ENCODE assay signal across 12 cellular contexts in the genomic region with DNA sequence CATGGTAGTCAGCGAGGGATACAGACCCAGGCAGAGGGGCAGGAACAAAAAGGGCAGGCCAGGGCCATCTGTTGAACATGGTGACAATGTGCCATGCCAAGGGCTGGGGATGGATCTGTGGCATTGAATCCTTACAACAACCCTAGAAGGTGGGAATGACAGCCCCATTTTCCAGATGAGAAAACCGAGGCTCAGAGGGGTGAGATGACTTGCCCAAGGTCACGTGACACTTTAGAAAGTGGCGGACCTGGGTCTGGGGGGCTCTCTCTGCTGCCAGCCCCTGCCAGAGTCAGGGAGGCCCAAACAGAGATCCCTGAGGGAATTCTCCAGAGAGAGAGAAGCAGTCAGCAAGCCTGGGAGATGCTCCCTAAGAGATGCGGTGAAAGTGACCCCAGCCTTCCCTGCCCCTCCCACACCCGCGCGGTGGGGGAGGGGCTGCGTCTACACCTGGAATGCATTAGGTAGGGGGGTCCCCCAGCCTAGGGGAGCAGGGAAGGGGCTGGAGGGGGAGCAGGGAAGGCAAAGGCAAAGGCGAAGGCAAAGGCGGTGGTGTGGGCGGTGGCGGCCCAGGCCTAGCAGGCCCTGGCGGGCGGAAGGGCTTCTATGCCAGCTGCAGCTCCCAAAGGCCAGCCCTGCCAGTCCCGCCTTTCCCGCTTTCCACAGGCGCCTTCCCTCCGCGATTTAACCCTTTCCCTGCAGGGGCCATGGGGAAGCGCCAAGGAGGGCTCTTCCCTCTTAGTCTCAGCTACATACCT. TPM values are rescaled to one million over a fixed set of nuclear protein-coding genes. Genes with fewer than 3 reads are reported as not detected.
DNase-seq lines count a peak whose midpoint lies in the region; ATAC-seq, FAIRE-seq and TF ChIP-seq lines count a peak whose summit lies in the region.
"Had no signal": no experiment of that assay in that cellular context is flagged by ENCODE, and none has a peak within 500 bp of the region (broad histone marks: within the 10 kb centered on the region; RNA-seq: fewer than 3 reads in every experiment).

No MANE protein-coding gene starts in this region.

- peak overlapping the region; percentile 41 for H3K4me3 Mint-ChIP-seq in chondrocyte (ENCODE audit: unreplicated experiment)
- no peak overlapping the region for H3K4me3 Mint-ChIP-seq in T-helper 2 cell treated with Interferon-gamma antibody and Interleukin-4, amounts not matched to agents 5 μg/mL and 100 μg/mL, for 36 hours
- H3K4me3 Mint-ChIP-seq: activated CD4-positive, alpha-beta memory T cell treated with anti-CD3 and anti-CD28 coated beads, Interleukin-2, amount 10 ng/mL, durations not matched to agents 7 days and 5 days; CD8-positive, alpha-beta T cell had no signal

- H3K27ac Mint-ChIP-seq in chondrocyte (ENCODE audit: unreplicated experiment): peak overlapping the region; percentile 53
- H3K27ac Mint-ChIP-seq in T-helper 2 cell treated with Interferon-gamma antibody and Interleukin-4, amounts not matched to agents 5 μg/mL and 100 μg/mL, for 36 hours: no peak overlapping the region
- H3K27ac Mint-ChIP-seq: activated CD4-positive, alpha-beta memory T cell treated with anti-CD3 and anti-CD28 coated beads, Interleukin-2, amount 10 ng/mL, durations not matched to agents 7 days and 5 days; CD8-positive, alpha-beta T cell had no signal

- H3K4me2 ChIP-seq in keratinocyte (ENCODE audit: control insufficient read depth, extremely low read depth, insufficient read depth, low read depth, low read length): peak overlapping the region; percentile 25

- H3K4me3 ChIP-seq in HEK293 (ENCODE audit: low read depth, low read length): no peak overlapping the region
- H3K4me3 ChIP-seq in keratinocyte (ENCODE audit: control insufficient read depth in 2 of 3, extremely low read depth in 1 of 3, insufficient read depth in 2 of 3, low read depth in 1 of 3, low read length in 3 of 3): no peak overlapping the region
- no peak overlapping the region for H3K4me3 ChIP-seq in skeletal muscle tissue (ENCODE audit: low read length in 3 of 3)

- H3K9me3 ChIP-seq in HEK293 (ENCODE audit: control insufficient read depth, insufficient read depth, low read depth, low read length): no peaks in the 10 kb centered on the region
- no peaks in the 10 kb centered on the region for H3K9me3 ChIP-seq in keratinocyte (ENCODE audit: control insufficient read depth, low read depth, low read length)
- H3K9me3 ChIP-seq in skeletal muscle tissue (ENCODE audit: control insufficient read depth in 3 of 3, low read length in 3 of 3): no peaks in the 10 kb centered on the region

- H3K27me3 ChIP-seq in keratinocyte (ENCODE audit: control insufficient read depth, extremely low read depth, insufficient read depth, low read length) (no peaks in the 10 kb centered on the region), skeletal muscle tissue (ENCODE audit: control insufficient read depth in 3 of 3, insufficient read depth in 3 of 3, low read length in 3 of 3) (peaks cover 0 to 8% (median 0%) of the 10 kb centered on the region in 3 donors)

- peaks cover 44% of the 10 kb centered on the region for H3K4me1 Mint-ChIP-seq in chondrocyte (ENCODE audit: low read depth)
- H3K4me1 Mint-ChIP-seq in T-helper 2 cell treated with Interferon-gamma antibody and Interleukin-4, amounts not matched to agents 5 μg/mL and 100 μg/mL, for 36 hours (ENCODE audit: low read depth): no peaks in the 10 kb centered on the region
- H3K4me1 Mint-ChIP-seq: activated CD4-positive, alpha-beta memory T cell treated with anti-CD3 and anti-CD28 coated beads, Interleukin-2, amount 10 ng/mL, durations not matched to agents 7 days and 5 days had no signal

- H3K36me3 Mint-ChIP-seq in chondrocyte (ENCODE audit: low read depth): no peaks in the 10 kb centered on the region
- H3K36me3 Mint-ChIP-seq in T-helper 2 cell treated with Interferon-gamma antibody and Interleukin-4, amounts not matched to agents 5 μg/mL and 100 μg/mL, for 36 hours (ENCODE audit: low read depth): no peaks in the 10 kb centered on the region
- H3K36me3 Mint-ChIP-seq: CD8-positive, alpha-beta T cell had no signal

- no peak for FAIRE-seq in keratinocyte (lab: Jason Lieb, UNC)
- no peak for FAIRE-seq in GM12892 (lab: Jason Lieb, UNC)

- H4K20me1 ChIP-seq in keratinocyte (ENCODE audit: control insufficient read depth, extremely low read depth, insufficient read depth, low read length): no peaks in the 10 kb centered on the region

- dilution Hi-C loops in keratinocyte (cut with MboI; ENCODE audit: extremely low pct_ligation_motif_present, low sequenced_read_pairs): no loop called here

- TF ChIP-seq CTCF in HEK293 (tag by site-specific recombination; IDR thresholded peaks at IDR 0.05): no peak
- no peak for TF ChIP-seq CTCF in chondrocyte (IDR thresholded peaks at IDR 0.05)
- TF ChIP-seq CTCF in keratinocyte (optimal IDR thresholded peaks at IDR 0.05 in 1 of 3, IDR thresholded peaks at IDR 0.05 in 1 of 3, conservative IDR thresholded peaks at IDR 0.05 in 1 of 3; ENCODE audit: extremely low read depth in 1 of 3, insufficient read depth in 2 of 3, low read length in 3 of 3): no peak

- peaks cover 8% of the 10 kb centered on the region; the same call in 1 of the 2 replicates for H3K4me1 ChIP-seq in HEK293 (ENCODE audit: control insufficient read depth, insufficient read depth, low read length)
- peaks cover 12% of the 10 kb centered on the region for H3K4me1 ChIP-seq in keratinocyte (ENCODE audit: control insufficient read depth, extremely low read depth, insufficient read depth, low read length)
- peaks cover 2 to 19% (median 13%) of the 10 kb centered on the region in 3 donors for H3K4me1 ChIP-seq in skeletal muscle tissue (ENCODE audit: control insufficient read depth in 3 of 3, insufficient read depth in 3 of 3, low read length in 3 of 3)

- no peak for TF ChIP-seq POLR2A in GM12892 (IDR thresholded peaks at IDR 0.05; ENCODE audit: low read depth, low read length)

- no peaks in the 10 kb centered on the region for H3K9me3 Mint-ChIP-seq in chondrocyte (ENCODE audit: low read depth)
- no peaks in the 10 kb centered on the region for H3K9me3 Mint-ChIP-seq in T-helper 2 cell treated with Interferon-gamma antibody and Interleukin-4, amounts not matched to agents 5 μg/mL and 100 μg/mL, for 36 hours
- H3K9me3 Mint-ChIP-seq: activated CD4-positive, alpha-beta memory T cell treated with anti-CD3 and anti-CD28 coated beads, Interleukin-2, amount 10 ng/mL, durations not matched to agents 7 days and 5 days; CD8-positive, alpha-beta T cell had no signal

- no peak overlapping the region for H2AFZ ChIP-seq in keratinocyte (ENCODE audit: control insufficient read depth, low read length)

- ATAC-seq in HG02885 (IDR thresholded peaks at IDR 0.05; ENCODE audit: poor library complexity, unreplicated experiment): no peak
- ATAC-seq: CD8-positive, alpha-beta T cell had no signal

- H3K27ac ChIP-seq in HEK293 (ENCODE audit: extremely low read depth, low read depth, low read length) (no peak overlapping the region), keratinocyte (ENCODE audit: control insufficient read depth, insufficient read depth, low read length) (no peak overlapping the region), skeletal muscle tissue (ENCODE audit: low read depth, low read length) (peak overlapping the region; percentile 36)

- no peaks in the 10 kb centered on the region for H3K9me1 ChIP-seq in keratinocyte (ENCODE audit: control insufficient read depth, extremely low read depth, insufficient read depth, low read length)

- H3K9ac ChIP-seq in keratinocyte (ENCODE audit: control insufficient read depth, extremely low read depth, insufficient read depth, low read length) (peak overlapping the region; percentile 28), skeletal muscle tissue (ENCODE audit: low read depth in 1 of 3, low read length in 3 of 3) (peak overlapping the region in 1 of 3 donors; percentile 9)

- H3K79me2 ChIP-seq in keratinocyte (ENCODE audit: control insufficient read depth, insufficient read depth, low read length): peaks cover 2% of the 10 kb centered on the region

- H3K36me3 ChIP-seq in HEK293 (ENCODE audit: control insufficient read depth in 2 of 2, insufficient read depth in 1 of 2, low read length in 2 of 2) (no peaks in the 10 kb centered on the region), keratinocyte (ENCODE audit: control insufficient read depth in 2 of 2, extremely low read depth in 1 of 2, insufficient read depth in 2 of 2, low read length in 2 of 2) (no peaks in the 10 kb centered on the region), skeletal muscle tissue (ENCODE audit: control insufficient read depth in 3 of 3, insufficient read depth in 3 of 3, low read length in 3 of 3) (no peaks in the 10 kb centered on the region)

- CTCF ChIA-PET in HEK293 (lab: Yijun Ruan, JAX): interaction anchor here (0.6 kb wide), 1 partner anchor 226 kb away, joined by 4 read pairs; no protein-coding TSS in a partner anchor

- H3K27me3 Mint-ChIP-seq in chondrocyte (ENCODE audit: low read depth): no peaks in the 10 kb centered on the region
- H3K27me3 Mint-ChIP-seq in T-helper 2 cell treated with Interferon-gamma antibody and Interleukin-4, amounts not matched to agents 5 μg/mL and 100 μg/mL, for 36 hours (ENCODE audit: low read depth): no peaks in the 10 kb centered on the region
- H3K27me3 Mint-ChIP-seq: activated CD4-positive, alpha-beta memory T cell treated with anti-CD3 and anti-CD28 coated beads, Interleukin-2, amount 10 ng/mL, durations not matched to agents 7 days and 5 days had no signal

- DNase-seq in chondrocyte (ENCODE audit: low spot score) (no peak), keratinocyte (ENCODE audit: low read depth, low spot score) (no peak), GM12892 (ENCODE audit: insufficient read length) (no peak), NOMO-1 (lab: John Stamatoyannopoulos, UW; ENCODE audit: unreplicated experiment in 2 of 2) (no peak)
- no peak for DNase-seq in T-helper 2 cell treated with Interferon-gamma antibody and Interleukin-4, amounts not matched to agents 5 μg/mL and 100 μg/mL, for 36 hours (ENCODE audit: low spot score)
- DNase-seq: activated CD4-positive, alpha-beta memory T cell treated with anti-CD3 and anti-CD28 coated beads, Interleukin-2, amount 10 ng/mL, durations not matched to agents 7 days and 5 days; CD8-positive, alpha-beta T cell; NCI-H1436; SIG-M5 had no signal

- POLR2A ChIA-PET in HEK293 (lab: Yijun Ruan, JAX): interaction anchor here (0.7 kb wide), 1 partner anchor 9 kb away, joined by 3 read pairs; no protein-coding TSS in a partner anchor

RNA-seq across cellular contexts. Expression of gene FGD1, which starts 13.0 kb away (rescaled TPM):
- total RNA-seq in chondrocyte (21.0 to 26.4 TPM (median 21.4 TPM) in 3 replicates), skeletal muscle tissue (4.2 TPM)
- polyA plus RNA-seq in keratinocyte: 2.2 to 8.8 TPM (median 2.9 TPM) in 3 replicates
- polyA plus RNA-seq in keratinocyte (2011; ENCODE audit: low read depth): 3.0 TPM
- polyA plus RNA-seq in keratinocyte (2011; cell fraction: cytosol; rRNA removed): 3.6 and 6.3 TPM in 2 replicates
- polyA plus RNA-seq in keratinocyte (2011; cell fraction: nucleus; rRNA removed): 7.8 and 11.2 TPM in 2 replicates
- polyA plus RNA-seq in keratinocyte (2012; ENCODE audit: low replicate concordance): 4.9 and 9.5 TPM in 2 replicates
- 3.3 to 16.4 TPM (median 4.4 TPM) in 3 replicates for polyA minus RNA-seq in keratinocyte
- 6.9 TPM for polyA minus RNA-seq in keratinocyte (2011; cell fraction: cytosol; rRNA and poly(A)+ RNA removed)
- polyA minus RNA-seq in keratinocyte (2011; cell fraction: nucleus; rRNA and poly(A)+ RNA removed): 3.6 and 5.3 TPM in 2 replicates
- 0.30 TPM for polyA plus RNA-seq in GM12892 (2012; ENCODE audit: missing spikeins)
- total RNA-seq: CD8-positive, alpha-beta T cell had no signal

RNA-seq across cellular contexts. Expression of gene TSR2, which starts 42.8 kb away (rescaled TPM):
- total RNA-seq in chondrocyte: 21.5 to 30.0 TPM (median 23.8 TPM) in 3 replicates
- 12.5 to 36.0 TPM (median 21.5 TPM) in 3 replicates for polyA plus RNA-seq in keratinocyte
- polyA plus RNA-seq in keratinocyte (2011; ENCODE audit: low read depth): 10.1 TPM
- polyA plus RNA-seq in keratinocyte (2011; cell fraction: cytosol; rRNA removed): 19.5 and 25.3 TPM in 2 replicates
- polyA plus RNA-seq in keratinocyte (2011; cell fraction: nucleus; rRNA removed): 16.8 and 17.3 TPM in 2 replicates
- polyA plus RNA-seq in keratinocyte (2012; ENCODE audit: low replicate concordance): 20.5 and 45.7 TPM in 2 replicates
- polyA minus RNA-seq in keratinocyte: 3.7 to 7.4 TPM (median 7.1 TPM) in 3 replicates
- polyA minus RNA-seq in keratinocyte (2011; cell fraction: cytosol; rRNA and poly(A)+ RNA removed): 7.7 TPM
- polyA minus RNA-seq in keratinocyte (2011; cell fraction: nucleus; rRNA and poly(A)+ RNA removed): 1.6 and 1.8 TPM in 2 replicates
- 12.5 TPM for total RNA-seq in skeletal muscle tissue
- 27.8 TPM for polyA plus RNA-seq in GM12892 (2012; ENCODE audit: missing spikeins)

RNA-seq across cellular contexts. Expression of gene GNL3L, which starts 47.0 kb away (rescaled TPM):
- 42.0 to 58.1 TPM (median 45.2 TPM) in 3 replicates for total RNA-seq in chondrocyte
- polyA plus RNA-seq in keratinocyte: 12.1 to 27.5 TPM (median 15.7 TPM) in 3 replicates
- polyA plus RNA-seq in keratinocyte (2011; ENCODE audit: low read depth): 7.2 TPM
- 11.8 and 13.2 TPM in 2 replicates for polyA plus RNA-seq in keratinocyte (2011; cell fraction: cytosol; rRNA removed)
- polyA plus RNA-seq in keratinocyte (2011; cell fraction: nucleus; rRNA removed): 22.9 and 23.7 TPM in 2 replicates
- 9.1 and 14.2 TPM in 2 replicates for polyA plus RNA-seq in keratinocyte (2012; ENCODE audit: low replicate concordance)
- polyA minus RNA-seq in keratinocyte: 23.8 to 42.4 TPM (median 31.0 TPM) in 3 replicates
- polyA minus RNA-seq in keratinocyte (2011; cell fraction: cytosol; rRNA and poly(A)+ RNA removed): 23.2 TPM
- 23.5 and 43.3 TPM in 2 replicates for polyA minus RNA-seq in keratinocyte (2011; cell fraction: nucleus; rRNA and poly(A)+ RNA removed)
- total RNA-seq in skeletal muscle tissue: 20.9 TPM
- 15.4 TPM for polyA plus RNA-seq in GM12892 (2012; ENCODE audit: missing spikeins)
